ENCODE assay signal across 8 cellular contexts in the genomic region with DNA sequence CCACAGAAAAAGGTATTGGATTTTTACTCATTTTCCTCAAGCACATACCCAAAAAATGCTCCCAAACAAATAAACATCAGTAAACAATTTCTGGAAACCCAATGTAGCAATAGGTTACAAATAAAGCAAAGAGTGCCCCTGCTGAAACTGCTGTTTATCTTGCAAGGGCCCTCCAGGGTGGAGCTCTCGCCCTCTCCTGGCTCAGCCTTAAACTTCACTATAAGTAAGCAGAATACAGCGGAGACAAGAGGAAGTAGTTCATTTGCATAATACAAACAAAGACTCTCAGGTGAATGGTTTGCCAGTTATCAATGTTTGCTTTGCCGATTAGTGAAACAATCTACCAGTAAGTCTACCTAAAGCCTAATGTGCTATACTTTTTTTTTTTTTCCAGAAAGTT.
DNase-seq lines count a peak whose midpoint lies in the region; ATAC-seq and TF ChIP-seq lines count a peak whose summit lies in the region.

No MANE protein-coding gene starts in this region.

- DNase-seq in amniotic epithelial cell (ENCODE audit: low read depth) (peak; percentile 19), inferior parietal cortex (ENCODE audit: extremely low spot score) (no peak), psoas muscle (no peak), NCI-H2196 treated with DMSO at 0.1 percent for 48 hours (lab: John Stamatoyannopoulos, UW; ENCODE audit: unreplicated experiment) (no peak), SKM-1 treated with dmso at 0.1 percent for 144 hours (lab: John Stamatoyannopoulos, UW; ENCODE audit: unreplicated experiment) (no peak)

- H3K27me3 ChIP-seq in psoas muscle (ENCODE audit: insufficient read depth in 3 of 3, low read length in 2 of 3) = no peaks in the 10 kb centered on the region

- H3K36me3 ChIP-seq in psoas muscle (ENCODE audit: insufficient read depth in 1 of 2, low read depth in 1 of 2) = no peaks in the 10 kb centered on the region

- no peaks in the 10 kb centered on the region for H3K4me1 ChIP-seq in psoas muscle

- TF ChIP-seq CTCF in C4-2B (conservative IDR thresholded peaks at IDR 0.05) (peak; percentile 66), psoas muscle (IDR thresholded peaks at IDR 0.05) (no peak)

- intact Hi-C loops in psoas muscle (cut with DNase I) = no loop called here

- H3K4me3 ChIP-seq in psoas muscle = no peak overlapping the region

- no peak overlapping the region for H3K27ac ChIP-seq in C4-2B
- no peak overlapping the region for H3K27ac ChIP-seq in psoas muscle

- 44 to 53% (median 45%) methylated on average over 3 of the region's 3 CpGs for WGBS in psoas muscle, 3 donors

- no peaks in the 10 kb centered on the region for H3K9me3 ChIP-seq in psoas muscle

- ATAC-seq in GM19035 (IDR thresholded peaks at IDR 0.05; ENCODE audit: unreplicated experiment) (peak; percentile 89), HG03196 (IDR thresholded peaks at IDR 0.05; ENCODE audit: unreplicated experiment) (peak; percentile 73), psoas muscle (no peak)

Comparison
In these comparisons a context has a peak if more than half of its experiments do, and no peak if none do; other contexts are left out.
1. ATAC-seq: peak in GM19035 (single experiment) and HG03196 (single experiment); none in psoas muscle (0 of 4).